In the genomic region with DNA sequence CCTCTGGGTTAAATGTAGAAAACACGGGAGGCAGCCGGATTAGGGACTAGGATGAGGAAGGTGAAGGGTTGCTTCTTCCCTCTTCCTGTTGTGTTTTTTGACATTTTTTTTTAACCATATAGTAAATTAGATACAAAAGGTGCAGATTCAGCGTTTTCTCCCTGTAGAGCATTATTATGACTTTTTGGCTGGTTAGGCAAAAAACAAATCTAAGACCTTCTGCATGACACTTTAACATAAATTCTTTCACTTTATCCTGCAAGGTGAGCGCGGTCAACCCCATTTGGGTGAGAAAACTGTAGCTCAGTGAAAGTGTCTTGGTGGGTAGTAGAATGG, we compare ENCODE assay signal across 8 cellular contexts. TPM values are rescaled to one million over a fixed set of nuclear protein-coding genes. Genes with fewer than 3 reads are reported as not detected.
DNase-seq lines count a peak whose midpoint lies in the region; ATAC-seq and TF ChIP-seq lines count a peak whose summit lies in the region.

No MANE protein-coding gene starts in this region.

- H3K27ac ChIP-seq in tibial artery = no peak overlapping the region

- H3K9me3 ChIP-seq in tibial artery = no peaks in the 10 kb centered on the region

- H3K27me3 ChIP-seq in tibial artery = peaks cover 0 to 28% of the 10 kb centered on the region in 2 donors

- peaks cover 39% of the 10 kb centered on the region for H3K4me1 Mint-ChIP-seq in activated naive CD4-positive, alpha-beta T cell treated with anti-CD3 and anti-CD28 coated beads for 36 hours (ENCODE audit: low read depth)
- H3K4me1 Mint-ChIP-seq in activated naive CD8-positive, alpha-beta T cell treated with anti-CD3 and anti-CD28 coated beads, Interleukin-2, amount 50 U/mL, for 24 hours = peaks cover 31% of the 10 kb centered on the region
- peaks cover 11% of the 10 kb centered on the region for H3K4me1 Mint-ChIP-seq in memory B cell

- CTCF ChIA-PET in activated naive CD4-positive, alpha-beta T cell treated with anti-CD3 and anti-CD28 coated beads for 36 hours (lab: Charles Lee) = interaction anchor here (1.2 to 1.5 kb wide), 2 partner anchors 79 to 121 kb away, joined by 3 read pairs; no protein-coding TSS in a partner anchor

- intact Hi-C loops in activated naive CD4-positive, alpha-beta T cell treated with anti-CD3 and anti-CD28 coated beads for 36 hours (cut with micrococcal nuclease) = loop anchor here (1.0 to 10.0 kb wide), 8 partner anchors 25 to 999 kb away; a partner anchor contains a TSS
- intact Hi-C loops in tibial artery (cut with DNase I; ENCODE audit: low total_unique reads) = no loop called here

- H3K9me3 Mint-ChIP-seq in activated naive CD4-positive, alpha-beta T cell treated with anti-CD3 and anti-CD28 coated beads for 36 hours = no peaks in the 10 kb centered on the region
- H3K9me3 Mint-ChIP-seq in activated naive CD8-positive, alpha-beta T cell treated with anti-CD3 and anti-CD28 coated beads, Interleukin-2, amount 50 U/mL, for 24 hours = no peaks in the 10 kb centered on the region
- no peaks in the 10 kb centered on the region for H3K9me3 Mint-ChIP-seq in memory B cell

- peak overlapping the region; percentile 52 to 64 for H3K4me3 ChIP-seq in tibial artery

- H3K27ac Mint-ChIP-seq in activated naive CD4-positive, alpha-beta T cell treated with anti-CD3 and anti-CD28 coated beads for 36 hours = no peak overlapping the region
- peak overlapping the region; percentile 78 for H3K27ac Mint-ChIP-seq in activated naive CD8-positive, alpha-beta T cell treated with anti-CD3 and anti-CD28 coated beads, Interleukin-2, amount 50 U/mL, for 24 hours
- H3K27ac Mint-ChIP-seq in memory B cell = no peak overlapping the region

- no peak for ATAC-seq in activated naive CD8-positive, alpha-beta T cell treated with anti-CD3 and anti-CD28 coated beads, Interleukin-2, amount 50 U/mL, for 24 hours
- ATAC-seq in memory B cell (ENCODE audit: low read depth) = no peak

- H3K36me3 ChIP-seq in tibial artery = no peaks in the 10 kb centered on the region

- H3K36me3 Mint-ChIP-seq in activated naive CD4-positive, alpha-beta T cell treated with anti-CD3 and anti-CD28 coated beads for 36 hours (ENCODE audit: low read depth) = no peaks in the 10 kb centered on the region
- no peaks in the 10 kb centered on the region for H3K36me3 Mint-ChIP-seq in activated naive CD8-positive, alpha-beta T cell treated with anti-CD3 and anti-CD28 coated beads, Interleukin-2, amount 50 U/mL, for 24 hours (ENCODE audit: low read depth)
- no peaks in the 10 kb centered on the region for H3K36me3 Mint-ChIP-seq in memory B cell

- H3K4me1 ChIP-seq in tibial artery = peaks cover 0 to 25% (median 21%) of the 10 kb centered on the region in 4 donors

- H3K4me3 Mint-ChIP-seq in activated naive CD4-positive, alpha-beta T cell treated with anti-CD3 and anti-CD28 coated beads for 36 hours = peak overlapping the region; percentile 89
- H3K4me3 Mint-ChIP-seq in activated naive CD8-positive, alpha-beta T cell treated with anti-CD3 and anti-CD28 coated beads, Interleukin-2, amount 50 U/mL, for 24 hours = peak overlapping the region; percentile 85
- peak overlapping the region; percentile 89 for H3K4me3 Mint-ChIP-seq in memory B cell

- no peak for DNase-seq in activated naive CD4-positive, alpha-beta T cell treated with anti-CD3 and anti-CD28 coated beads for 36 hours
- DNase-seq in activated naive CD4-positive, alpha-beta T cell treated with anti-CD3 and anti-CD28 coated beads, Interleukin-2, amount 50 U/mL, for 16 hours = no peak
- DNase-seq in activated naive CD8-positive, alpha-beta T cell treated with anti-CD3 and anti-CD28 coated beads, Interleukin-2, amount 50 U/mL, for 24 hours = no peak
- DNase-seq in memory B cell (ENCODE audit: low spot score in 2 of 2) (no peak), tibial artery (no peak), NCI-H82 (lab: John Stamatoyannopoulos, UW) (no peak), GOT3 (lab: John Stamatoyannopoulos, UW) (no peak), GM19238 (ENCODE audit: insufficient read length, low spot score) (no peak)

- no peak for TF ChIP-seq CTCF in tibial artery (IDR thresholded peaks at IDR 0.05)

- no peaks in the 10 kb centered on the region for H3K27me3 Mint-ChIP-seq in activated naive CD4-positive, alpha-beta T cell treated with anti-CD3 and anti-CD28 coated beads for 36 hours (ENCODE audit: low read depth)
- peaks cover 9% of the 10 kb centered on the region for H3K27me3 Mint-ChIP-seq in activated naive CD8-positive, alpha-beta T cell treated with anti-CD3 and anti-CD28 coated beads, Interleukin-2, amount 50 U/mL, for 24 hours
- peaks cover 10% of the 10 kb centered on the region for H3K27me3 Mint-ChIP-seq in memory B cell

RNA-seq across cellular contexts. Expression of a gene that starts 1.3 kb away (rescaled TPM):
- total RNA-seq in activated naive CD4-positive, alpha-beta T cell treated with anti-CD3 and anti-CD28 coated beads for 36 hours = 1 to 10 TPM; 6.6 to 8.1 TPM
